In the genomic region with DNA sequence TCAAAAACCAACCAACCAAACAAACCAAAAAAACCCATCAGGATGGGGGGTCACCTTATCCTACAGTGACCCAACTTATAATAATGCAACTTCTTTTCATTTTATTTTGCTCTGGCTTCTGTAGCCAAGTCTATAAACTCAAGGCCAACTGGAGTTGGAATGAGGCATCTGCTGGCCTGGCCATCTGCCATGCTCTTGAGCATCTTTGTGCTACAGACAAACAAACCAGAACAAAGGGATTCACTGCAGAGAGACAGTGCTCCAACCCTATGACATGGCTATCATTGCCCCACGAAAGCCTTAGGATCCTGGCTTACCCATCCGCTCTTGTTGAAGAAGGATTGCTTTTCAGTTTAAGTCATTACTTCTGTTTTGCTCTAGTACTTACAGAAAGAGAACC, we compare ENCODE assay signal across 13 cellular contexts. TPM values are rescaled to one million over a fixed set of nuclear protein-coding genes. Genes with fewer than 3 reads are reported as not detected.
DNase-seq lines count a peak whose midpoint lies in the region; ATAC-seq and TF ChIP-seq lines count a peak whose summit lies in the region.
"Had no signal": no experiment of that assay in that cellular context is flagged by ENCODE, and none has a peak within 500 bp of the region (broad histone marks: within the 10 kb centered on the region; RNA-seq: fewer than 3 reads in every experiment).

No MANE protein-coding gene starts in this region.

- peaks cover 3% of the 10 kb centered on the region for H3K36me3 Mint-ChIP-seq in activated CD4-positive, alpha-beta T cell treated with anti-CD3 and anti-CD28 coated beads, Interleukin-2, amount 10 ng/mL, durations not matched to agents 24 days and 14 days (ENCODE audit: low read depth)
- H3K36me3 Mint-ChIP-seq in stimulated activated memory B cell treated with anti-CD40 and anti-IgM and Interleukin-4, amounts not matched to agents 10 μg/mL and 1 μg/mL and 100 μg/mL, for 72 hours, result no peaks in the 10 kb centered on the region

- H3K27me3 ChIP-seq in brain microvascular endothelial cell (replicated peaks), result no peaks in the 10 kb centered on the region
- H3K27me3 ChIP-seq: right lobe of liver had no signal

- DNase-seq in AG08395 (ENCODE audit: low spot score) (peak; percentile 57), NCI-H1105 treated with DMSO at 0.1 percent for 48 hours (lab: John Stamatoyannopoulos, UW) (peak; percentile 69), amniotic epithelial cell (ENCODE audit: low read depth) (peak; percentile 22), inferior parietal cortex (ENCODE audit: extremely low spot score) (peak; percentile 78), islet precursor cell (no peak), brain microvascular endothelial cell (no peak)
- DNase-seq in activated CD4-positive, alpha-beta T cell treated with anti-CD3 and anti-CD28 coated beads, Interleukin-2, amount 10 ng/mL, durations not matched to agents 24 days and 14 days, result no peak
- DNase-seq: activated CD4-positive, alpha-beta T cell treated with anti-CD3 and anti-CD28 coated beads, Interleukin-2, amount 50 U/mL, for 48 hours; AML-193; cortex of kidney; PC-9; right lobe of liver had no signal

- H3K4me3 Mint-ChIP-seq in activated CD4-positive, alpha-beta T cell treated with anti-CD3 and anti-CD28 coated beads, Interleukin-2, amount 10 ng/mL, durations not matched to agents 24 days and 14 days, result no peak overlapping the region
- H3K4me3 Mint-ChIP-seq in stimulated activated memory B cell treated with anti-CD40 and anti-IgM and Interleukin-4, amounts not matched to agents 10 μg/mL and 1 μg/mL and 100 μg/mL, for 72 hours, result no peak overlapping the region

- H3K9me3 Mint-ChIP-seq in activated CD4-positive, alpha-beta T cell treated with anti-CD3 and anti-CD28 coated beads, Interleukin-2, amount 10 ng/mL, durations not matched to agents 24 days and 14 days, result peaks cover 7% of the 10 kb centered on the region
- H3K9me3 Mint-ChIP-seq in stimulated activated memory B cell treated with anti-CD40 and anti-IgM and Interleukin-4, amounts not matched to agents 10 μg/mL and 1 μg/mL and 100 μg/mL, for 72 hours, result no peaks in the 10 kb centered on the region

- H3K4me3 ChIP-seq in brain microvascular endothelial cell (ENCODE audit: low read depth, low read length), result no peak overlapping the region
- H3K4me3 ChIP-seq: PC-9, right lobe of liver had no signal

- H3K36me3 ChIP-seq in brain microvascular endothelial cell (replicated peaks), result no peaks in the 10 kb centered on the region
- H3K36me3 ChIP-seq: right lobe of liver had no signal

- H3K27ac Mint-ChIP-seq in activated CD4-positive, alpha-beta T cell treated with anti-CD3 and anti-CD28 coated beads, Interleukin-2, amount 10 ng/mL, durations not matched to agents 24 days and 14 days, result no peak overlapping the region
- H3K27ac Mint-ChIP-seq in stimulated activated memory B cell treated with anti-CD40 and anti-IgM and Interleukin-4, amounts not matched to agents 10 μg/mL and 1 μg/mL and 100 μg/mL, for 72 hours, result no peak overlapping the region

- no peak overlapping the region for H3K27ac ChIP-seq in brain microvascular endothelial cell
- H3K27ac ChIP-seq: PC-9, right lobe of liver had no signal

- no peaks in the 10 kb centered on the region for H3K27me3 Mint-ChIP-seq in activated CD4-positive, alpha-beta T cell treated with anti-CD3 and anti-CD28 coated beads, Interleukin-2, amount 10 ng/mL, durations not matched to agents 24 days and 14 days
- no peaks in the 10 kb centered on the region for H3K27me3 Mint-ChIP-seq in stimulated activated memory B cell treated with anti-CD40 and anti-IgM and Interleukin-4, amounts not matched to agents 10 μg/mL and 1 μg/mL and 100 μg/mL, for 72 hours

- no peak for ATAC-seq in stimulated activated memory B cell treated with anti-CD40 and anti-IgM and Interleukin-4, amounts not matched to agents 10 μg/mL and 1 μg/mL and 100 μg/mL, for 72 hours
- ATAC-seq: right lobe of liver had no signal

- peaks cover 5% of the 10 kb centered on the region for H3K4me1 Mint-ChIP-seq in activated CD4-positive, alpha-beta T cell treated with anti-CD3 and anti-CD28 coated beads, Interleukin-2, amount 10 ng/mL, durations not matched to agents 24 days and 14 days
- H3K4me1 Mint-ChIP-seq in stimulated activated memory B cell treated with anti-CD40 and anti-IgM and Interleukin-4, amounts not matched to agents 10 μg/mL and 1 μg/mL and 100 μg/mL, for 72 hours, result no peaks in the 10 kb centered on the region

- in situ Hi-C loops in brain microvascular endothelial cell (cut with HindIII; ENCODE audit: low pct_ligation_motif_present, low sequenced_read_pairs), result no loop called here

- intact Hi-C loops in activated CD4-positive, alpha-beta T cell treated with anti-CD3 and anti-CD28 coated beads, Interleukin-2, amount 10 ng/mL, durations not matched to agents 24 days and 14 days (cut with micrococcal nuclease), result no loop called here

- TF ChIP-seq CTCF in brain microvascular endothelial cell (IDR thresholded peaks at IDR 0.05; ENCODE audit: low read depth, low read length, missing control alignments), result no peak

RNA-seq across cellular contexts. Expression of gene SCRG1, which starts 49.2 kb away (rescaled TPM):
- not detected in 2 replicates for total RNA-seq in activated CD4-positive, alpha-beta T cell treated with anti-CD3 and anti-CD28 coated beads, Interleukin-2, amount 10 ng/mL, durations not matched to agents 24 days and 14 days
- total RNA-seq: PC-9, right lobe of liver had no signal

Comparison
In these comparisons a context has a peak if more than half of its experiments do, and no peak if none do; other contexts are left out.
1. DNase-seq: peak in AG08395 (single experiment), NCI-H1105 treated with DMSO at 0.1 percent for 48 hours (single experiment), amniotic epithelial cell (single experiment) and inferior parietal cortex (single experiment); none in islet precursor cell (single experiment), activated CD4-positive, alpha-beta T cell treated with anti-CD3 and anti-CD28 coated beads, Interleukin-2, amount 10 ng/mL, durations not matched to agents 24 days and 14 days (single experiment) and brain microvascular endothelial cell (single experiment).